Comparison of ENCODE assay signal across 20 cellular contexts in genomic region chr5:96148376-96148775, GRCh38.
DNase-seq lines count a peak whose midpoint lies in the region; ATAC-seq, FAIRE-seq and TF ChIP-seq lines count a peak whose summit lies in the region.
"Had no signal": no experiment of that assay in that cellular context is flagged by ENCODE, and none has a peak within 500 bp of the region (broad histone marks: within the 10 kb centered on the region; RNA-seq: fewer than 3 reads in every experiment).

No MANE protein-coding gene starts in this region.

- no peak overlapping the region for H3K4me2 ChIP-seq in A549
- H3K4me2 ChIP-seq in mammary epithelial cell (ENCODE audit: insufficient read depth, low read depth, low read length), result no peak overlapping the region
- no peak overlapping the region for H3K4me2 ChIP-seq in smooth muscle cell

- intact Hi-C loops in mammary epithelial cell (cut with micrococcal nuclease), result loop anchor here (2.0 kb wide), 3 partner anchors 72 to 188 kb away; partner anchors contain the start of gene ELL2
- intact Hi-C loops in esophagus squamous epithelium (cut with DNase I), result no loop called here

- no peaks in the 10 kb centered on the region for H3K27me3 ChIP-seq in mammary epithelial cell (ENCODE audit: insufficient read depth, low read length)
- no peaks in the 10 kb centered on the region for H3K27me3 ChIP-seq in esophagus squamous epithelium
- no peaks in the 10 kb centered on the region for H3K27me3 ChIP-seq in smooth muscle cell (ENCODE audit: low read depth)
- H3K27me3 ChIP-seq: BE2C had no signal

- TF ChIP-seq POLR2A in A549 (IDR thresholded peaks at IDR 0.05; ENCODE audit: low read length) (no peak), esophagus squamous epithelium (IDR thresholded peaks at IDR 0.05) (no peak)

- H3K79me2 ChIP-seq in mammary epithelial cell (ENCODE audit: insufficient read depth, low read length), result no peaks in the 10 kb centered on the region
- no peaks in the 10 kb centered on the region for H3K79me2 ChIP-seq in smooth muscle cell (ENCODE audit: low read depth)

- H3K9me3 ChIP-seq in A549 (no peaks in the 10 kb centered on the region), mammary epithelial cell (replicated peaks; ENCODE audit: insufficient read depth, low read length) (no peaks in the 10 kb centered on the region), esophagus squamous epithelium (no peaks in the 10 kb centered on the region), smooth muscle cell (replicated peaks; ENCODE audit: low read depth) (no peaks in the 10 kb centered on the region)
- H3K9me3 ChIP-seq: BE2C, HAP-1 had no signal

- 87% methylated on average over 4 of the region's 4 CpGs for WGBS in A549 (ENCODE audit: missing lambda C conversion rate)
- 74% methylated on average over 4 of the region's 4 CpGs for WGBS in mammary epithelial cell (ENCODE audit: low coverage, missing lambda C conversion rate)
- 47 to 55% methylated on average over 4 of the region's 4 CpGs for WGBS in esophagus squamous epithelium, 2 donors
- 88% methylated on average over 4 of the region's 4 CpGs for WGBS in smooth muscle cell (ENCODE audit: low lambda C conversion rate)

- DNase-seq in A549 (ENCODE audit: low read depth in 1 of 2, low spot score in 1 of 2) (no peak), mammary epithelial cell (peak; percentile 36), esophagus squamous epithelium (lab: John Stamatoyannopoulos, UW) (no peak), smooth muscle cell (lab: John Stamatoyannopoulos, UW; ENCODE audit: unreplicated experiment) (no peak), HT-29 (ENCODE audit: low spot score) (no peak)
- DNase-seq: BE2C; CD4-positive, alpha-beta memory T cell; DMS79 treated with DMSO at 0.1 percent for 48 hours; EL; KBM-7 had no signal

- CTCF ChIA-PET in A549 (lab: Yijun Ruan, JAX), result interaction anchor here (1.9 kb wide), 1 partner anchor 8 kb away, joined by 9 read pairs; no protein-coding TSS in a partner anchor
- CTCF ChIA-PET in mammary epithelial cell (lab: Charles Lee; ENCODE audit: low non-redundant PET), result no interaction called here

- in situ Hi-C loops in mammary epithelial cell (cut with MboI; ENCODE audit: low sequenced_read_pairs in 2 of 2), result no loop called here

- POLR2A ChIA-PET in A549 (lab: Yijun Ruan, JAX), result no interaction called here

- H3F3A ChIP-seq in smooth muscle cell (ENCODE audit: low read depth), result no peaks in the 10 kb centered on the region

- no peak overlapping the region for H3K9ac ChIP-seq in mammary epithelial cell (ENCODE audit: insufficient read depth, low read length)
- H3K9ac ChIP-seq in smooth muscle cell (ENCODE audit: low read depth), result no peak overlapping the region

- no peaks in the 10 kb centered on the region for H4K20me1 ChIP-seq in mammary epithelial cell (ENCODE audit: insufficient read depth, low read length)
- no peaks in the 10 kb centered on the region for H4K20me1 ChIP-seq in smooth muscle cell (ENCODE audit: low read depth)

- dilution Hi-C loops in mammary epithelial cell (cut with HindIII; ENCODE audit: low sequenced_read_pairs), result no loop called here

- no peak for TF ChIP-seq EP300 in A549 (IDR thresholded peaks at IDR 0.05)

- H3K4me3 ChIP-seq in A549, result no peak overlapping the region
- H3K4me3 ChIP-seq in mammary epithelial cell (replicated peaks in 1 of 3; ENCODE audit: insufficient read depth in 1 of 3, low read depth in 2 of 3, low read length in 3 of 3), result no peak overlapping the region
- H3K4me3 ChIP-seq in esophagus squamous epithelium, result no peak overlapping the region
- no peak overlapping the region for H3K4me3 ChIP-seq in smooth muscle cell
- H3K4me3 ChIP-seq: HAP-1 had no signal

- no peak for TF ChIP-seq CTCF in A549 (IDR thresholded peaks at IDR 0.05)
- no peak for TF ChIP-seq CTCF in mammary epithelial cell (conservative IDR thresholded peaks at IDR 0.05 in 1 of 2, IDR thresholded peaks at IDR 0.05 in 1 of 2; ENCODE audit: extremely low read depth in 1 of 2, insufficient read depth in 1 of 2, low read depth in 1 of 2, low read length in 2 of 2)
- TF ChIP-seq CTCF in esophagus squamous epithelium (IDR thresholded peaks at IDR 0.05), result no peak
- TF ChIP-seq CTCF in smooth muscle cell (IDR thresholded peaks at IDR 0.05; ENCODE audit: borderline replicate concordance, insufficient read depth, poor library complexity, severe bottlenecking), result no peak

- H3K27ac ChIP-seq in A549, result no peak overlapping the region
- peak overlapping the region; percentile 75 for H3K27ac ChIP-seq in mammary epithelial cell (ENCODE audit: insufficient read depth, low read depth, low read length)
- H3K27ac ChIP-seq in esophagus squamous epithelium, result peak overlapping the region in 3 of 4 donors; percentile 69 to 82 (median 81)
- H3K27ac ChIP-seq in smooth muscle cell (ENCODE audit: low read depth), result peak overlapping the region; percentile 9
- H3K27ac ChIP-seq: C4-2B, HL-60 had no signal

- peaks cover 32% of the 10 kb centered on the region for H3K4me1 ChIP-seq in A549
- peaks cover 49% of the 10 kb centered on the region for H3K4me1 ChIP-seq in mammary epithelial cell (ENCODE audit: insufficient read depth, low read length)
- peaks cover 8 to 90% (median 27%) of the 10 kb centered on the region in 3 donors for H3K4me1 ChIP-seq in esophagus squamous epithelium
- peaks cover 6% of the 10 kb centered on the region for H3K4me1 ChIP-seq in smooth muscle cell (ENCODE audit: low read depth)
- H3K4me1 ChIP-seq: BE2C, HAP-1 had no signal

- FAIRE-seq in A549 (lab: Jason Lieb, UNC), result peak; percentile 18
- FAIRE-seq: A204.1, G401.6, GM12891, GM19239, H1 had no signal

- H2AFZ ChIP-seq in mammary epithelial cell (ENCODE audit: low read depth, low read length) (no peak overlapping the region), smooth muscle cell (ENCODE audit: low read depth) (no peak overlapping the region)

- TF ChIP-seq RAD21 in A549 (conservative IDR thresholded peaks at IDR 0.05 in 1 of 2, IDR thresholded peaks at IDR 0.05 in 1 of 2), result no peak

- no peaks in the 10 kb centered on the region for H3K36me3 ChIP-seq in mammary epithelial cell (ENCODE audit: insufficient read depth, low read length)
- H3K36me3 ChIP-seq in esophagus squamous epithelium, result no peaks in the 10 kb centered on the region
- no peaks in the 10 kb centered on the region for H3K36me3 ChIP-seq in smooth muscle cell (ENCODE audit: low read depth)
- H3K36me3 ChIP-seq: BE2C, HAP-1 had no signal

- ATAC-seq in A549, result no peak
- no peak for ATAC-seq in GM18502 (IDR thresholded peaks at IDR 0.05; ENCODE audit: poor library complexity, unreplicated experiment)
- no peak for ATAC-seq in GM21447 (IDR thresholded peaks at IDR 0.05; ENCODE audit: unreplicated experiment)

- BruUV-seq in mammary epithelial cell (replicated peaks; lab: Mats Ljungman, UMichigan), result no TSS peak

TF ChIP-seq in A549, 52 proteins besides CTCF, POLR2A, EP300 and RAD21 (continues in another document):
- no peak for TF ChIP-seq FOSB (CRISPR knock-in tag; IDR thresholded peaks at IDR 0.05)
- TF ChIP-seq FOSL2 (IDR thresholded peaks at IDR 0.05), result no peak
- TF ChIP-seq FOSL2 (CRISPR knock-in tag; IDR thresholded peaks at IDR 0.05), result no peak
- no peak for TF ChIP-seq ZNF302 (CRISPR knock-in tag; IDR thresholded peaks at IDR 0.05)
- TF ChIP-seq, protein P1, sequence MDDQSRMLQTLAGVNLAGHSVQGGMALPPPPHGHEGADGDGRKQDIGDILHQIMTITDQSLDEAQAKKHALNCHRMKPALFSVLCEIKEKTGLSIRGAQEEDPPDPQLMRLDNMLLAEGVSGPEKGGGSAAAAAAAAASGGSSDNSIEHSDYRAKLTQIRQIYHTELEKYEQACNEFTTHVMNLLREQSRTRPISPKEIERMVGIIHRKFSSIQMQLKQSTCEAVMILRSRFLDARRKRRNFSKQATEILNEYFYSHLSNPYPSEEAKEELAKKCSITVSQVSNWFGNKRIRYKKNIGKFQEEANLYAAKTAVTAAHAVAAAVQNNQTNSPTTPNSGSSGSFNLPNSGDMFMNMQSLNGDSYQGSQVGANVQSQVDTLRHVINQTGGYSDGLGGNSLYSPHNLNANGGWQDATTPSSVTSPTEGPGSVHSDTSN (IDR thresholded peaks at IDR 0.05), result no peak
- TF ChIP-seq JUNB (IDR thresholded peaks at IDR 0.05), result no peak
- no peak for TF ChIP-seq FOXS1 (CRISPR knock-in tag; IDR thresholded peaks at IDR 0.05)
- no peak for TF ChIP-seq ZC3H11A (IDR thresholded peaks at IDR 0.05)
- no peak for TF ChIP-seq ESRRA (IDR thresholded peaks at IDR 0.05; ENCODE audit: borderline replicate concordance, low read length)
- TF ChIP-seq HMGXB4 (CRISPR knock-in tag; IDR thresholded peaks at IDR 0.05; ENCODE audit: borderline replicate concordance), result no peak
- TF ChIP-seq HOXA7 (CRISPR knock-in tag; IDR thresholded peaks at IDR 0.05), result no peak
- TF ChIP-seq, protein P2, sequence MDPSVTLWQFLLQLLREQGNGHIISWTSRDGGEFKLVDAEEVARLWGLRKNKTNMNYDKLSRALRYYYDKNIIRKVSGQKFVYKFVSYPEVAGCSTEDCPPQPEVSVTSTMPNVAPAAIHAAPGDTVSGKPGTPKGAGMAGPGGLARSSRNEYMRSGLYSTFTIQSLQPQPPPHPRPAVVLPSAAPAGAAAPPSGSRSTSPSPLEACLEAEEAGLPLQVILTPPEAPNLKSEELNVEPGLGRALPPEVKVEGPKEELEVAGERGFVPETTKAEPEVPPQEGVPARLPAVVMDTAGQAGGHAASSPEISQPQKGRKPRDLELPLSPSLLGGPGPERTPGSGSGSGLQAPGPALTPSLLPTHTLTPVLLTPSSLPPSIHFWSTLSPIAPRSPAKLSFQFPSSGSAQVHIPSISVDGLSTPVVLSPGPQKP (IDR thresholded peaks at IDR 0.05; ENCODE audit: low read depth, low read length), result no peak

Comparison
In these comparisons a context has a peak if more than half of its experiments do, and no peak if none do; other contexts are left out.
1. H3K27ac ChIP-seq: peak in mammary epithelial cell (single experiment), esophagus squamous epithelium (3 of 4) and smooth muscle cell (single experiment); none in A549 (0 of 2).